ENCODE assay signal across 17 cellular contexts in genomic region chr11:17257200-17257599, GRCh38. TPM values are rescaled to one million over a fixed set of nuclear protein-coding genes. Genes with fewer than 3 reads are reported as not detected.
DNase-seq lines count a peak whose midpoint lies in the region; ATAC-seq and TF ChIP-seq lines count a peak whose summit lies in the region.
"Had no signal": no experiment of that assay in that cellular context is flagged by ENCODE, and none has a peak within 500 bp of the region (broad histone marks: within the 10 kb centered on the region; RNA-seq: fewer than 3 reads in every experiment).

No MANE protein-coding gene starts in this region.

- H3K9me3 ChIP-seq in RWPE2 (ENCODE audit: severe bottlenecking) (no peaks in the 10 kb centered on the region), fibroblast of lung (ENCODE audit: control insufficient read depth, insufficient read depth, low read depth, low read length) (no peaks in the 10 kb centered on the region), HAP-1 (no peaks in the 10 kb centered on the region)
- H3K9me3 ChIP-seq: body of pancreas, vagina had no signal

- no peak overlapping the region for H3K4me3 Mint-ChIP-seq in activated CD8-positive, alpha-beta T cell treated with anti-CD3 and anti-CD28 coated beads for 36 hours
- H3K4me3 Mint-ChIP-seq in activated CD8-positive, alpha-beta T cell treated with anti-CD3 and anti-CD28 coated beads, Interleukin-2, amount 10 ng/mL, durations not matched to agents 7 days and 5 days: no peak overlapping the region
- no peak overlapping the region for H3K4me3 Mint-ChIP-seq in stimulated activated effector memory CD8-positive, alpha-beta T cell treated with anti-CD3 and anti-CD28 coated beads, Interleukin-12 subunit alpha, Interleukin-12 subunit beta, amount 100 ng/mL, for 72 hours
- H3K4me3 Mint-ChIP-seq: activated T-helper 1 cell treated with anti-CD3 and anti-CD28 coated beads, Interleukin-12 subunit alpha, Interleukin-12 subunit beta, Interleukin-2, Interleukin-4 antibody, amounts not matched to agents 30 ng/mL and 10 ng/mL and 1 ng/mL, durations not matched to agents 14 hours and 24 hours and 36 hours had no signal

- POLR2A ChIA-PET in activated CD8-positive, alpha-beta T cell treated with anti-CD3 and anti-CD28 coated beads for 36 hours (lab: Charles Lee): interaction anchor here (1.8 kb wide), 1 partner anchor 18 kb away, joined by 5 read pairs; no protein-coding TSS in a partner anchor
- POLR2A ChIA-PET in activated CD8-positive, alpha-beta T cell treated with anti-CD3 and anti-CD28 coated beads, Interleukin-2, amount 10 ng/mL, durations not matched to agents 7 days and 5 days (lab: Charles Lee): no interaction called here

- intact Hi-C loops in activated CD8-positive, alpha-beta T cell treated with anti-CD3 and anti-CD28 coated beads for 36 hours (cut with micrococcal nuclease): no loop called here

- peak; percentile 35 for ATAC-seq in activated CD8-positive, alpha-beta T cell treated with anti-CD3 and anti-CD28 coated beads for 36 hours
- no peak for ATAC-seq in activated CD8-positive, alpha-beta T cell treated with anti-CD3 and anti-CD28 coated beads, Interleukin-2, amount 10 ng/mL, durations not matched to agents 7 days and 5 days
- ATAC-seq in RWPE2 (ENCODE audit: low read depth): no peak
- peak; percentile 50 for ATAC-seq in stimulated activated effector memory CD8-positive, alpha-beta T cell treated with anti-CD3 and anti-CD28 coated beads, Interleukin-12 subunit alpha, Interleukin-12 subunit beta, amount 100 ng/mL, for 72 hours
- ATAC-seq: body of pancreas had no signal

- no peak overlapping the region for H3K4me3 ChIP-seq in RWPE2 (ENCODE audit: severe bottlenecking)
- H3K4me3 ChIP-seq in fibroblast of lung (replicated peaks in 1 of 4; ENCODE audit: control extremely low read depth in 1 of 4, insufficient read depth in 1 of 4, low read depth in 3 of 4, low read length in 4 of 4): no peak overlapping the region
- H3K4me3 ChIP-seq in HAP-1: no peak overlapping the region
- H3K4me3 ChIP-seq: body of pancreas, vagina had no signal

- peaks cover 20% of the 10 kb centered on the region for H3K4me1 Mint-ChIP-seq in activated CD8-positive, alpha-beta T cell treated with anti-CD3 and anti-CD28 coated beads for 36 hours (ENCODE audit: low read depth)
- peaks cover 10% of the 10 kb centered on the region for H3K4me1 Mint-ChIP-seq in activated CD8-positive, alpha-beta T cell treated with anti-CD3 and anti-CD28 coated beads, Interleukin-2, amount 10 ng/mL, durations not matched to agents 7 days and 5 days (ENCODE audit: low read depth)
- peaks cover 10% of the 10 kb centered on the region for H3K4me1 Mint-ChIP-seq in stimulated activated effector memory CD8-positive, alpha-beta T cell treated with anti-CD3 and anti-CD28 coated beads, Interleukin-12 subunit alpha, Interleukin-12 subunit beta, amount 100 ng/mL, for 72 hours

- H3K9ac ChIP-seq in fibroblast of lung (ENCODE audit: insufficient read depth, low read length): peak overlapping the region; percentile 3
- H3K9ac ChIP-seq: parathyroid adenoma had no signal

- H3K27ac ChIP-seq in RWPE2 (ENCODE audit: poor library complexity, severe bottlenecking) (peak overlapping the region; percentile 91), fibroblast of lung (ENCODE audit: insufficient read depth, low read length) (peak overlapping the region; percentile 98)
- H3K27ac ChIP-seq: body of pancreas, parathyroid adenoma, vagina had no signal

- peaks cover 14% of the 10 kb centered on the region for H3K4me1 ChIP-seq in RWPE2 (ENCODE audit: insufficient read depth, poor library complexity, severe bottlenecking)
- peaks cover 11% of the 10 kb centered on the region for H3K4me1 ChIP-seq in fibroblast of lung (ENCODE audit: control insufficient read depth, extremely low read depth, insufficient read depth, low read length)
- H3K4me1 ChIP-seq in HAP-1: no peaks in the 10 kb centered on the region
- H3K4me1 ChIP-seq: body of pancreas, parathyroid adenoma, vagina had no signal

- H3K36me3 Mint-ChIP-seq in activated CD8-positive, alpha-beta T cell treated with anti-CD3 and anti-CD28 coated beads for 36 hours (ENCODE audit: low read depth): no peaks in the 10 kb centered on the region
- H3K36me3 Mint-ChIP-seq in activated CD8-positive, alpha-beta T cell treated with anti-CD3 and anti-CD28 coated beads, Interleukin-2, amount 10 ng/mL, durations not matched to agents 7 days and 5 days (ENCODE audit: low read depth): no peaks in the 10 kb centered on the region
- no peaks in the 10 kb centered on the region for H3K36me3 Mint-ChIP-seq in stimulated activated effector memory CD8-positive, alpha-beta T cell treated with anti-CD3 and anti-CD28 coated beads, Interleukin-12 subunit alpha, Interleukin-12 subunit beta, amount 100 ng/mL, for 72 hours

- TF ChIP-seq CTCF in activated CD8-positive, alpha-beta T cell treated with anti-CD3 and anti-CD28 coated beads for 36 hours (IDR thresholded peaks at IDR 0.05): no peak
- TF ChIP-seq CTCF in RWPE2 (IDR thresholded peaks at IDR 0.05; ENCODE audit: poor library complexity, severe bottlenecking) (no peak), fibroblast of lung (conservative IDR thresholded peaks at IDR 0.05 in 1 of 2, IDR thresholded peaks at IDR 0.05 in 1 of 2; ENCODE audit: low read depth in 1 of 2, low read length in 2 of 2) (no peak)

- DNase-seq in activated CD8-positive, alpha-beta T cell treated with anti-CD3 and anti-CD28 coated beads for 36 hours: no peak
- DNase-seq in activated CD8-positive, alpha-beta T cell treated with anti-CD3 and anti-CD28 coated beads, Interleukin-2, amount 10 ng/mL, durations not matched to agents 7 days and 5 days: no peak
- no peak for DNase-seq in RWPE2 (ENCODE audit: low spot score)
- DNase-seq in fibroblast of lung (ENCODE audit: low read depth in 2 of 2): peak; percentile 67 to 81
- DNase-seq in stimulated activated effector memory CD8-positive, alpha-beta T cell treated with anti-CD3 and anti-CD28 coated beads, Interleukin-12 subunit alpha, Interleukin-12 subunit beta, amount 100 ng/mL, for 72 hours (ENCODE audit: low spot score in 2 of 2): no peak
- no peak for DNase-seq in globus pallidus (ENCODE audit: low spot score)
- DNase-seq in stimulated activated CD4-positive, alpha-beta T cell treated with anti-CD3 and anti-CD28 coated beads, Interleukin-12 subunit alpha, Interleukin-12 subunit beta, amount 100 ng/mL, for 4 hours: no peak
- DNase-seq in HAP-1 (ENCODE audit: low spot score in 2 of 2): no peak
- DNase-seq: activated CD4-positive, alpha-beta T cell treated with anti-CD3 and anti-CD28 coated beads for 1 hour; body of pancreas; mesendoderm; NCI-H1436 treated with DMSO at 0.1 percent for 48 hours; NCI-H526 treated with DMSO at 0.1 percent for 48 hours; stimulated activated CD4-positive, alpha-beta T cell treated with anti-CD3 and anti-CD28 coated beads, Interleukin-1b, Interleukin-23, amount 100 ng/mL, for 48 hours had no signal

- H3K4me2 ChIP-seq in fibroblast of lung (ENCODE audit: extremely low read depth, insufficient read depth, low read length): no peak overlapping the region

- CTCF ChIA-PET in activated CD8-positive, alpha-beta T cell treated with anti-CD3 and anti-CD28 coated beads for 36 hours (lab: Charles Lee): interaction anchor here (0.8 to 0.9 kb wide), 2 partner anchors 11 to 27 kb away, joined by 3 to 4 read pairs; no protein-coding TSS in a partner anchor
- CTCF ChIA-PET in activated CD8-positive, alpha-beta T cell treated with anti-CD3 and anti-CD28 coated beads, Interleukin-2, amount 10 ng/mL, durations not matched to agents 7 days and 5 days (lab: Charles Lee): interaction anchor here (0.6 to 1.3 kb wide), 2 partner anchors 11 to 27 kb away, joined by 3 read pairs; no protein-coding TSS in a partner anchor

- no peaks in the 10 kb centered on the region for H3K79me2 ChIP-seq in fibroblast of lung (ENCODE audit: control insufficient read depth, insufficient read depth, low read length)
- H3K79me2 ChIP-seq: parathyroid adenoma had no signal

- peak overlapping the region; percentile 60 for H2AFZ ChIP-seq in fibroblast of lung (ENCODE audit: low read length)
- H2AFZ ChIP-seq: parathyroid adenoma had no signal

- no peaks in the 10 kb centered on the region for H3K27me3 ChIP-seq in RWPE2 (ENCODE audit: insufficient read depth, poor library complexity, severe bottlenecking)
- H3K27me3 ChIP-seq in fibroblast of lung (ENCODE audit: control insufficient read depth, insufficient read depth, low read length): no peaks in the 10 kb centered on the region
- H3K27me3 ChIP-seq in HAP-1 (ENCODE audit: low read depth): no peaks in the 10 kb centered on the region
- H3K27me3 ChIP-seq: body of pancreas, vagina had no signal

- in situ Hi-C loops in HAP-1 (cut with MboI; ENCODE audit: low sequenced_read_pairs): no loop called here

- no peaks in the 10 kb centered on the region for H4K20me1 ChIP-seq in fibroblast of lung (ENCODE audit: control insufficient read depth, extremely low read depth, insufficient read depth, low read length)

- no peaks in the 10 kb centered on the region for H3K36me3 ChIP-seq in RWPE2 (ENCODE audit: low read depth)
- no peaks in the 10 kb centered on the region for H3K36me3 ChIP-seq in fibroblast of lung (ENCODE audit: control insufficient read depth, insufficient read depth, low read length)
- no peaks in the 10 kb centered on the region for H3K36me3 ChIP-seq in HAP-1 (replicated peaks)
- H3K36me3 ChIP-seq: vagina had no signal

- no peaks in the 10 kb centered on the region for H3K9me3 Mint-ChIP-seq in activated CD8-positive, alpha-beta T cell treated with anti-CD3 and anti-CD28 coated beads for 36 hours
- no peaks in the 10 kb centered on the region for H3K9me3 Mint-ChIP-seq in activated CD8-positive, alpha-beta T cell treated with anti-CD3 and anti-CD28 coated beads, Interleukin-2, amount 10 ng/mL, durations not matched to agents 7 days and 5 days (ENCODE audit: insufficient read depth)
- H3K9me3 Mint-ChIP-seq in stimulated activated effector memory CD8-positive, alpha-beta T cell treated with anti-CD3 and anti-CD28 coated beads, Interleukin-12 subunit alpha, Interleukin-12 subunit beta, amount 100 ng/mL, for 72 hours: no peaks in the 10 kb centered on the region
- H3K9me3 Mint-ChIP-seq: activated T-helper 1 cell treated with anti-CD3 and anti-CD28 coated beads, Interleukin-12 subunit alpha, Interleukin-12 subunit beta, Interleukin-2, Interleukin-4 antibody, amounts not matched to agents 30 ng/mL and 10 ng/mL and 1 ng/mL, durations not matched to agents 14 hours and 24 hours and 36 hours had no signal

- H3K27me3 Mint-ChIP-seq in activated CD8-positive, alpha-beta T cell treated with anti-CD3 and anti-CD28 coated beads for 36 hours: peaks cover 1% of the 10 kb centered on the region
- H3K27me3 Mint-ChIP-seq in activated CD8-positive, alpha-beta T cell treated with anti-CD3 and anti-CD28 coated beads, Interleukin-2, amount 10 ng/mL, durations not matched to agents 7 days and 5 days (ENCODE audit: low read depth): peaks cover 10% of the 10 kb centered on the region

- no peak overlapping the region for H3K27ac Mint-ChIP-seq in activated CD8-positive, alpha-beta T cell treated with anti-CD3 and anti-CD28 coated beads for 36 hours
- H3K27ac Mint-ChIP-seq in activated CD8-positive, alpha-beta T cell treated with anti-CD3 and anti-CD28 coated beads, Interleukin-2, amount 10 ng/mL, durations not matched to agents 7 days and 5 days: no peak overlapping the region
- H3K27ac Mint-ChIP-seq in stimulated activated effector memory CD8-positive, alpha-beta T cell treated with anti-CD3 and anti-CD28 coated beads, Interleukin-12 subunit alpha, Interleukin-12 subunit beta, amount 100 ng/mL, for 72 hours: no peak overlapping the region
- H3K27ac Mint-ChIP-seq: activated T-helper 1 cell treated with anti-CD3 and anti-CD28 coated beads, Interleukin-12 subunit alpha, Interleukin-12 subunit beta, Interleukin-2, Interleukin-4 antibody, amounts not matched to agents 30 ng/mL and 10 ng/mL and 1 ng/mL, durations not matched to agents 14 hours and 24 hours and 36 hours had no signal

RNA-seq across cellular contexts. Expression of gene NUCB2, which starts 19.3 kb away (rescaled TPM):
- 10 to 100 TPM; 81.9 to 86.0 TPM for total RNA-seq in activated CD8-positive, alpha-beta T cell treated with anti-CD3 and anti-CD28 coated beads for 36 hours
- 100 to 1,000 TPM; 187 to 210 TPM for total RNA-seq in activated CD8-positive, alpha-beta T cell treated with anti-CD3 and anti-CD28 coated beads, Interleukin-2, amount 10 ng/mL, durations not matched to agents 7 days and 5 days
- 158 and 176 TPM in 2 replicates for total RNA-seq in fibroblast of lung
- polyA plus RNA-seq in fibroblast of lung: 164 and 177 TPM in 2 replicates
- polyA plus RNA-seq in fibroblast of lung (2012): 151 and 163 TPM in 2 replicates
- polyA minus RNA-seq in fibroblast of lung (ENCODE audit: low replicate concordance): 11.4 and 11.5 TPM in 2 replicates

RNA-seq across cellular contexts. Expression of gene PIK3C2A, which starts 49.4 kb away (rescaled TPM):
- total RNA-seq in activated CD8-positive, alpha-beta T cell treated with anti-CD3 and anti-CD28 coated beads for 36 hours: 10 to 100 TPM; 24.1 to 29.3 TPM
- total RNA-seq in activated CD8-positive, alpha-beta T cell treated with anti-CD3 and anti-CD28 coated beads, Interleukin-2, amount 10 ng/mL, durations not matched to agents 7 days and 5 days: 10 to 100 TPM; 21.5 to 24.9 TPM
- 38.0 and 39.8 TPM in 2 replicates for total RNA-seq in fibroblast of lung
- 32.5 and 45.4 TPM in 2 replicates for polyA plus RNA-seq in fibroblast of lung
- 14.0 and 19.1 TPM in 2 replicates for polyA plus RNA-seq in fibroblast of lung (2012)
- polyA minus RNA-seq in fibroblast of lung (ENCODE audit: low replicate concordance): 2.7 and 2.8 TPM in 2 replicates

Comparison
In these comparisons a context has a peak if more than half of its experiments do, and no peak if none do; other contexts are left out.
1. ATAC-seq: peak in activated CD8-positive, alpha-beta T cell treated with anti-CD3 and anti-CD28 coated beads for 36 hours (single experiment) and stimulated activated effector memory CD8-positive, alpha-beta T cell treated with anti-CD3 and anti-CD28 coated beads, Interleukin-12 subunit alpha, Interleukin-12 subunit beta, amount 100 ng/mL, for 72 hours (single experiment); none in activated CD8-positive, alpha-beta T cell treated with anti-CD3 and anti-CD28 coated beads, Interleukin-2, amount 10 ng/mL, durations not matched to agents 7 days and 5 days (single experiment) and RWPE2 (single experiment).
2. DNase-seq: peak in fibroblast of lung (2 of 2); none in activated CD8-positive, alpha-beta T cell treated with anti-CD3 and anti-CD28 coated beads for 36 hours (single experiment), activated CD8-positive, alpha-beta T cell treated with anti-CD3 and anti-CD28 coated beads, Interleukin-2, amount 10 ng/mL, durations not matched to agents 7 days and 5 days (single experiment), RWPE2 (single experiment), stimulated activated effector memory CD8-positive, alpha-beta T cell treated with anti-CD3 and anti-CD28 coated beads, Interleukin-12 subunit alpha, Interleukin-12 subunit beta, amount 100 ng/mL, for 72 hours (0 of 2), globus pallidus (single experiment), stimulated activated CD4-positive, alpha-beta T cell treated with anti-CD3 and anti-CD28 coated beads, Interleukin-12 subunit alpha, Interleukin-12 subunit beta, amount 100 ng/mL, for 4 hours (single experiment) and HAP-1 (0 of 2).